Comparison of ENCODE assay signal across 20 cellular contexts in the genomic region with DNA sequence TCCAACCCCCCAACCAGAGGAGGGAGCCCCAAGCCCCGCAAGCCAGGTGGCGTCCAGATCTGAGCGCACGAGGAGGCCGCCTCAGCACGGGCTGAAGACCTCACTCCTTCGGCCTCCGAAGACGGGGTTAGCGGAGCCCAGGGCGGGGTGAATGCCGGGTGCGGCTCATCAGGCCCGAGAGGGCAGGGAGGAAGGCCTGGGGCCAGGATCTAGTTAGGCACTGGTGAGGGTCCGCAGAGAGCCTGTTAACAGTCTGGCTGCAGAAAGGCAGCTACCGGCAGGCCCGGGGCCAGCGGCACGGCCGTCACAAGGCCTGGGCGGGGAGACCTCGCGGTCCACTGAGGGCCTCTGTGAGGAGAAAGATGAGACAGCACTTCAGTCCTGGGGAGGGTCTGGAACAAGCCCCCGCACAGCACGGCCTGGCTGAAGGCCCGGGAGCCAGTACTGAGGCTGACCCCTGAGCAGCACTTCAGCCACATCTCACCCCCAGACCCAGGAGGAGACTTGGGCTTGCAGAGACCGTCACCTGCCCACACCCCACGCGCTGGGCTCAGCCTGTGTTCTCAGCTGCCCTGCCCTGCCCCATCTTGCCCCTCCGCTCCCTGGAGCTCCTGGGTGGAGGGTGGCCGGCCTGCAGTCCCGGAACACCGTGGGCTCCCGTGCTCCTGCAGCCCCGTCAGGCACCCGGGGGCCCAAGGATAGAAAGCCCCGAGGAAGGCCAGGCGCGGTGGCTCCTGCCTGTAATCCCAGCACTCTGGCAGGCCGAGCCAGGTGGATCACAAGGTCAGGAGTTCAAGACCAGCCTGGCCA.
"Had no signal": no experiment of that assay in that cellular context is flagged by ENCODE, and none has a peak within 500 bp of the region (broad histone marks: within the 10 kb centered on the region; RNA-seq: fewer than 3 reads in every experiment).

No MANE protein-coding gene starts in this region.

- H3K9me3 ChIP-seq: pancreas, prostate gland, tibial nerve had no signal

- DNase-seq: activated CD4-positive, alpha-beta memory T cell treated with anti-CD3 and anti-CD28 coated beads, Interleukin-2, amount 10 ng/mL, durations not matched to agents 7 days and 5 days; activated CD4-positive, alpha-beta T cell treated with anti-CD3 and anti-CD28 coated beads, Interleukin-2, amount 10 ng/mL, durations not matched to agents 7 days and 5 days; activated CD4-positive, CD25-positive, alpha-beta regulatory T cell treated with anti-CD3 and anti-CD28 coated beads, Interleukin-2, amount 50 U/mL, for 72 hours; activated CD8-positive, alpha-beta memory T cell treated with anti-CD3 and anti-CD28 coated beads, Interleukin-2, amount 50 U/mL, for 48 hours; activated gamma-delta T cell treated with Interleukin-2 at 50 U/mL for 16 hours; activated naive CD4-positive, alpha-beta T cell treated with anti-CD3 and anti-CD28 coated beads, Interleukin-2, amount 50 U/mL, for 16 hours; activated T-cell treated with anti-CD3 and anti-CD28 coated beads, Interleukin-2, amount 50 U/mL, for 24 hours; amniotic stem cell; foreskin fibroblast; left colon; midbrain; naive thymus-derived CD4-positive, alpha-beta T cell; stimulated activated naive CD4-positive, alpha-beta T cell treated with Interleukin-2 at 50 U/mL for 16 hours; T-helper 9 cell had no signal

- H3K4me1 ChIP-seq: pancreas, prostate gland, tibial nerve had no signal

- ATAC-seq: esophagus mucosa; left colon; naive thymus-derived CD4-positive, alpha-beta T cell; pancreas had no signal

- H3K36me3 ChIP-seq: pancreas, prostate gland had no signal

- H3K27me3 ChIP-seq: pancreas, tibial nerve had no signal

- H3K4me3 ChIP-seq: pancreas, prostate gland, smooth muscle cell, tibial nerve had no signal

- H3K27ac ChIP-seq: pancreas, prostate gland, tibial nerve, VCaP had no signal
